ENCODE assay signal across 14 cellular contexts in the genomic region with DNA sequence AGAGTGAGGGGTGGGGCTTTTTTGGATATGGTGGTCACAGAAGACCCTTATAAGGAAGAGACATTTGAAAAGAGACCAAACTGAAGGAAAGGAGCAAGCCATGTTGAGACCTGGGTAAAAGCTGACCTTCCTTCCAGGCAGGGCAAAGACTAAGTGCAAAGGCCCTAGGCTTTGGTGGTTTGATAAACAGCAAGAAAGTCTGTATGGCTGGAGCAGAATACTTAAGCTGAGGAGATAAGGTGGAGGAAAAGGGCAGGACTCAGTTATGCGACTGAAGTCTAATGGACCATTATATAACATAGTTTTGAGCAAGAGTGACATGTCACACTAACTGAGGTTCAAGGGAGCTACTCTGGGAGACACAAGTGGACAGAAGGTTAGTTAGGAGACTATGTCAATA. TPM values are rescaled to one million over a fixed set of nuclear protein-coding genes. Genes with fewer than 3 reads are reported as not detected.
DNase-seq lines count a peak whose midpoint lies in the region; TF ChIP-seq lines count a peak whose summit lies in the region.
"Had no signal": no experiment of that assay in that cellular context is flagged by ENCODE, and none has a peak within 500 bp of the region (broad histone marks: within the 10 kb centered on the region; RNA-seq: fewer than 3 reads in every experiment).

No MANE protein-coding gene starts in this region.

- peak overlapping the region; percentile 70 for H3K4me3 Mint-ChIP-seq in Caco-2 (ENCODE audit: unreplicated experiment)
- no peak overlapping the region for H3K4me3 Mint-ChIP-seq in endodermal cell
- H3K4me3 Mint-ChIP-seq in nephron = no peak overlapping the region
- H3K4me3 Mint-ChIP-seq in CD14-positive monocyte = no peak overlapping the region
- H3K4me3 Mint-ChIP-seq: activated CD4-positive, alpha-beta T cell treated with anti-CD3 and anti-CD28 coated beads, Interleukin-2, amount 10 ng/mL, durations not matched to agents 7 days and 5 days; activated naive CD8-positive, alpha-beta T cell treated with anti-CD3 and anti-CD28 coated beads, Interleukin-2, amount 10 ng/mL, durations not matched to agents 7 days and 5 days; activated T-cell treated with anti-CD3 and anti-CD28 coated beads, Interleukin-2, amount 50 U/mL, for 24 hours had no signal

- intact Hi-C loops in Caco-2 (cut with micrococcal nuclease; ENCODE audit: unreplicated experiment) = loop anchor here (1.0 kb wide), 2 partner anchors 19 to 41 kb away; no protein-coding TSS in a partner anchor
- intact Hi-C loops in CD14-positive monocyte (cut with micrococcal nuclease) = no loop called here

- no peak for TF ChIP-seq CTCF in Caco-2 (IDR thresholded peaks at IDR 0.05; ENCODE audit: insufficient read depth in 1 of 2, low read depth in 1 of 2, low read length in 1 of 2, severe bottlenecking in 1 of 2, unreplicated experiment in 1 of 2)
- no peak for TF ChIP-seq CTCF in endodermal cell (conservative IDR thresholded peaks at IDR 0.05)
- no peak for TF ChIP-seq CTCF in nephron (IDR thresholded peaks at IDR 0.05; ENCODE audit: unreplicated experiment in 3 of 3)
- TF ChIP-seq CTCF in CD14-positive monocyte (IDR thresholded peaks at IDR 0.05) = no peak
- TF ChIP-seq CTCF in WERI-Rb-1 (IDR thresholded peaks at IDR 0.05; ENCODE audit: low read depth, low read length) = no peak

- H3K27me3 ChIP-seq in Caco-2 (replicated peaks; ENCODE audit: control insufficient read depth, insufficient read depth, low read length) = no peaks in the 10 kb centered on the region
- no peaks in the 10 kb centered on the region for H3K27me3 ChIP-seq in SJSA1 (replicated peaks)
- H3K27me3 ChIP-seq in endodermal cell (ENCODE audit: control insufficient read depth, insufficient read depth, low read length, poor library complexity, severe bottlenecking) = no peaks in the 10 kb centered on the region
- no peaks in the 10 kb centered on the region for H3K27me3 ChIP-seq in WERI-Rb-1 (ENCODE audit: insufficient read depth, low read depth, severe bottlenecking)

- H3K9me3 Mint-ChIP-seq in Caco-2 (ENCODE audit: unreplicated experiment) (no peaks in the 10 kb centered on the region), endodermal cell (peaks cover 6% of the 10 kb centered on the region), nephron (peaks cover 3% of the 10 kb centered on the region), CD14-positive monocyte (peaks cover 0 to 2% (median 0%) of the 10 kb centered on the region in 7 donors)
- H3K9me3 Mint-ChIP-seq: activated CD4-positive, alpha-beta T cell treated with anti-CD3 and anti-CD28 coated beads, Interleukin-2, amount 10 ng/mL, durations not matched to agents 7 days and 5 days; activated naive CD8-positive, alpha-beta T cell treated with anti-CD3 and anti-CD28 coated beads, Interleukin-2, amount 10 ng/mL, durations not matched to agents 7 days and 5 days; activated T-cell treated with anti-CD3 and anti-CD28 coated beads, Interleukin-2, amount 50 U/mL, for 24 hours had no signal

- DNase-seq in Caco-2 (peak; percentile 36 to 40), SJSA1 (ENCODE audit: low read depth in 1 of 2, low spot score in 2 of 2) (no peak), endodermal cell (no peak), Kasumi-1 (lab: John Stamatoyannopoulos, UW) (no peak), CD14-positive monocyte (ENCODE audit: low spot score) (no peak), WERI-Rb-1 (no peak), cerebellar cortex (ENCODE audit: low spot score) (no peak)
- DNase-seq: activated CD4-positive, alpha-beta T cell treated with anti-CD3 and anti-CD28 coated beads, Interleukin-2, amount 10 ng/mL, durations not matched to agents 7 days and 5 days; activated naive CD8-positive, alpha-beta T cell treated with anti-CD3 and anti-CD28 coated beads, Interleukin-2, amount 10 ng/mL, durations not matched to agents 7 days and 5 days; activated T-cell treated with anti-CD3 and anti-CD28 coated beads, Interleukin-2, amount 50 U/mL, for 24 hours; central memory CD4-positive, alpha-beta T cell; midbrain; NCI-H2107 had no signal

- H3K9me3 ChIP-seq in Caco-2 (no peaks in the 10 kb centered on the region), SJSA1 (replicated peaks) (no peaks in the 10 kb centered on the region), endodermal cell (ENCODE audit: control insufficient read depth, low read length) (peaks cover 6% of the 10 kb centered on the region), WERI-Rb-1 (ENCODE audit: severe bottlenecking) (no peaks in the 10 kb centered on the region)

- POLR2A ChIA-PET in Caco-2 (lab: Charles Lee) = interaction anchor here (1.1 to 1.3 kb wide), 2 partner anchors 19 to 241 kb away, joined by 5 to 8 read pairs; partner anchors contain the start of gene CBR4

- H3K27me3 Mint-ChIP-seq in Caco-2 (ENCODE audit: insufficient read depth, unreplicated experiment) = no peaks in the 10 kb centered on the region
- no peaks in the 10 kb centered on the region for H3K27me3 Mint-ChIP-seq in endodermal cell (ENCODE audit: insufficient read depth)
- H3K27me3 Mint-ChIP-seq in nephron (ENCODE audit: low read depth) = no peaks in the 10 kb centered on the region
- peaks cover 0 to 2% (median 1%) of the 10 kb centered on the region in 3 donors for H3K27me3 Mint-ChIP-seq in CD14-positive monocyte (ENCODE audit: low read depth in 3 of 3)

- peaks cover 15% of the 10 kb centered on the region for H3K36me3 Mint-ChIP-seq in Caco-2 (ENCODE audit: insufficient read depth, unreplicated experiment)
- H3K36me3 Mint-ChIP-seq in endodermal cell (ENCODE audit: low read depth) = peaks cover 14% of the 10 kb centered on the region
- H3K36me3 Mint-ChIP-seq in nephron (ENCODE audit: low read depth) = peaks cover 14% of the 10 kb centered on the region
- peaks cover 4 to 6% of the 10 kb centered on the region in 2 donors for H3K36me3 Mint-ChIP-seq in CD14-positive monocyte
- H3K36me3 Mint-ChIP-seq: activated naive CD8-positive, alpha-beta T cell treated with anti-CD3 and anti-CD28 coated beads, Interleukin-2, amount 10 ng/mL, durations not matched to agents 7 days and 5 days had no signal

- 85 to 100% methylated on average over 1 of the region's 1 CpG for WGBS in endodermal cell (ENCODE audit: insufficient coverage in 1 of 2, insufficient read length in 1 of 2), 2 experiments

- H3K4me1 Mint-ChIP-seq in Caco-2 (ENCODE audit: low read depth, unreplicated experiment) (peaks cover 67% of the 10 kb centered on the region), endodermal cell (peaks cover 58% of the 10 kb centered on the region), nephron (peaks cover 66% of the 10 kb centered on the region), CD14-positive monocyte (peaks cover 31% of the 10 kb centered on the region)
- H3K4me1 Mint-ChIP-seq: activated CD4-positive, alpha-beta T cell treated with anti-CD3 and anti-CD28 coated beads, Interleukin-2, amount 10 ng/mL, durations not matched to agents 7 days and 5 days; activated naive CD8-positive, alpha-beta T cell treated with anti-CD3 and anti-CD28 coated beads, Interleukin-2, amount 10 ng/mL, durations not matched to agents 7 days and 5 days had no signal

- no peak overlapping the region for H3K4me3 ChIP-seq in Caco-2 (ENCODE audit: low read depth, low read length)
- H3K4me3 ChIP-seq in SJSA1 = no peak overlapping the region
- H3K4me3 ChIP-seq in endodermal cell (ENCODE audit: low read length) = peak overlapping the region; percentile 47
- no peak overlapping the region for H3K4me3 ChIP-seq in WERI-Rb-1 (ENCODE audit: low read depth, low read length)

- no TSS peak for BruUV-seq in Caco-2 (replicated peaks; lab: Mats Ljungman, UMichigan)

- H3K4me1 ChIP-seq in Caco-2 (peaks cover 68% of the 10 kb centered on the region), SJSA1 (replicated peaks) (peaks cover 60% of the 10 kb centered on the region), endodermal cell (ENCODE audit: control insufficient read depth, insufficient read depth, low read length) (peaks cover 14% of the 10 kb centered on the region)

- peak overlapping the region; percentile 86 for H3K27ac ChIP-seq in SJSA1
- no peak overlapping the region for H3K27ac ChIP-seq in endodermal cell (ENCODE audit: low read depth, low read length)
- H3K27ac ChIP-seq in WERI-Rb-1 = no peak overlapping the region

- H3K27ac Mint-ChIP-seq in Caco-2 (ENCODE audit: unreplicated experiment) (peak overlapping the region; percentile 98), endodermal cell (peak overlapping the region; percentile 95), nephron (peak overlapping the region; percentile 48 to 91 (median 56)), CD14-positive monocyte (no peak overlapping the region)
- H3K27ac Mint-ChIP-seq: activated CD4-positive, alpha-beta T cell treated with anti-CD3 and anti-CD28 coated beads, Interleukin-2, amount 10 ng/mL, durations not matched to agents 7 days and 5 days; activated naive CD8-positive, alpha-beta T cell treated with anti-CD3 and anti-CD28 coated beads, Interleukin-2, amount 10 ng/mL, durations not matched to agents 7 days and 5 days; activated T-cell treated with anti-CD3 and anti-CD28 coated beads, Interleukin-2, amount 50 U/mL, for 24 hours had no signal

- CTCF ChIA-PET in Caco-2 (lab: Charles Lee) = no interaction called here

- H3K36me3 ChIP-seq in Caco-2 (ENCODE audit: control insufficient read depth, insufficient read depth, low read length) (no peaks in the 10 kb centered on the region), SJSA1 (peaks cover 17% of the 10 kb centered on the region; the same call in 1 of the 2 replicates), endodermal cell (ENCODE audit: control insufficient read depth, insufficient read depth, low read length) (peaks cover 14% of the 10 kb centered on the region), WERI-Rb-1 (no peaks in the 10 kb centered on the region)

- H3K9ac ChIP-seq in endodermal cell (ENCODE audit: extremely low read depth, low read length, poor library complexity, severe bottlenecking) = peak overlapping the region; percentile 42

RNA-seq across cellular contexts. Expression of gene SH3RF1, which starts 20.0 kb away (rescaled TPM):
- total RNA-seq in Caco-2 (2022) (25.1 and 28.1 TPM in 2 replicates), endodermal cell (10 to 100 TPM; 37.6 to 68.8 TPM)
- 9.0 and 14.1 TPM in 2 replicates for total RNA-seq in SJSA1 (2014; rRNA removed; shearing (Covaris generic))
- polyA plus RNA-seq in endodermal cell (2013, experiment 1 of 2) = 17.6 TPM
- 16.1 TPM for polyA plus RNA-seq in endodermal cell (2013, experiment 2 of 2)
- polyA plus RNA-seq in CD14-positive monocyte = 1 to 10 TPM; 3.1 to 4.7 TPM

Comparison
In these comparisons a context has a peak if more than half of its experiments do, and no peak if none do; other contexts are left out.
1. DNase-seq: peak in Caco-2 (2 of 2); none in SJSA1 (0 of 2), endodermal cell (single experiment), Kasumi-1 (0 of 2), CD14-positive monocyte (single experiment), WERI-Rb-1 (single experiment) and cerebellar cortex (single experiment).
2. H3K27ac Mint-ChIP-seq: peak in Caco-2 (single experiment), endodermal cell (single experiment) and nephron (3 of 3); none in CD14-positive monocyte (0 of 7).